20 cellular contexts compared by ENCODE assay signal in genomic region chr17:8826808-8827435, GRCh38. TPM values are rescaled to one million over a fixed set of nuclear protein-coding genes. Genes with fewer than 3 reads are reported as not detected.
DNase-seq lines count a peak whose midpoint lies in the region; ATAC-seq and TF ChIP-seq lines count a peak whose summit lies in the region.
"Had no signal": no experiment of that assay in that cellular context is flagged by ENCODE, and none has a peak within 500 bp of the region (broad histone marks: within the 10 kb centered on the region; RNA-seq: fewer than 3 reads in every experiment).

No MANE protein-coding gene starts in this region.

- intact Hi-C loops in Right ventricle myocardium superior (cut with DNase I): no loop called here
- intact Hi-C loops in vagina (cut with DNase I): no loop called here

- ATAC-seq in Right ventricle myocardium superior (ENCODE audit: poor library complexity) (no peak), left lobe of liver (no peak)
- ATAC-seq: PC-3 had no signal

- no peak overlapping the region for H3K27ac ChIP-seq in right atrium auricular region
- H3K27ac ChIP-seq in vagina: no peak overlapping the region
- H3K27ac ChIP-seq: A549, BLaER1 had no signal

- TF ChIP-seq POLR2A in vagina (IDR thresholded peaks at IDR 0.05): no peak

- H3K36me3 ChIP-seq in right atrium auricular region: no peaks in the 10 kb centered on the region
- H3K36me3 ChIP-seq in vagina: no peaks in the 10 kb centered on the region

- H3K9me3 ChIP-seq in right atrium auricular region: peaks cover 0 to 10% of the 10 kb centered on the region in 2 donors
- no peaks in the 10 kb centered on the region for H3K9me3 ChIP-seq in vagina

- TF ChIP-seq CTCF in right atrium auricular region (IDR thresholded peaks at IDR 0.05) (no peak), chondrocyte (IDR thresholded peaks at IDR 0.05) (no peak), vagina (IDR thresholded peaks at IDR 0.05) (no peak)

- H3K4me3 ChIP-seq in right atrium auricular region (no peak overlapping the region), vagina (no peak overlapping the region)
- H3K4me3 ChIP-seq: A549, BLaER1 had no signal

- DNase-seq in right atrium auricular region (ENCODE audit: low spot score) (peak; percentile 11), Right ventricle myocardium superior (no peak), chondrocyte (ENCODE audit: low spot score) (peak; percentile 77), left lobe of liver (ENCODE audit: low spot score) (peak; percentile 35), vagina (ENCODE audit: extremely low spot score in 2 of 2) (peak; percentile 47 to 89), NCI-H146 (lab: John Stamatoyannopoulos, UW) (no peak), superior temporal gyrus (ENCODE audit: extremely low spot score) (no peak), NCI-H1436 (lab: John Stamatoyannopoulos, UW) (no peak)
- DNase-seq: Calu3; CD4-positive, alpha-beta memory T cell; DMS53; H7; NCI-H187 treated with DMSO at 0.1 percent for 48 hours; NCI-H2227 treated with DMSO at 0.1 percent for 48 hours; NCI-H524; PC-3; RPMI8226; SIG-M5 had no signal

- H3K4me3 Mint-ChIP-seq in chondrocyte (ENCODE audit: unreplicated experiment): no peak overlapping the region
- H3K4me3 Mint-ChIP-seq: CD4-positive, alpha-beta memory T cell had no signal

- H3K4me1 ChIP-seq in right atrium auricular region (no peaks in the 10 kb centered on the region), vagina (no peaks in the 10 kb centered on the region)
- H3K4me1 ChIP-seq: A549, BLaER1 had no signal

- no peaks in the 10 kb centered on the region for H3K36me3 Mint-ChIP-seq in chondrocyte (ENCODE audit: low read depth)

- peaks cover 19% of the 10 kb centered on the region for H3K9me3 Mint-ChIP-seq in chondrocyte (ENCODE audit: low read depth)

- H3K27ac Mint-ChIP-seq in chondrocyte (ENCODE audit: unreplicated experiment): no peak overlapping the region

- no peaks in the 10 kb centered on the region for H3K4me1 Mint-ChIP-seq in chondrocyte (ENCODE audit: low read depth)
- H3K4me1 Mint-ChIP-seq: CD4-positive, alpha-beta memory T cell had no signal

- peaks cover 11% of the 10 kb centered on the region for H3K27me3 Mint-ChIP-seq in chondrocyte (ENCODE audit: low read depth)
- H3K27me3 Mint-ChIP-seq: CD4-positive, alpha-beta memory T cell had no signal

- H3K27me3 ChIP-seq in right atrium auricular region: no peaks in the 10 kb centered on the region
- no peaks in the 10 kb centered on the region for H3K27me3 ChIP-seq in vagina
- H3K27me3 ChIP-seq: BLaER1 had no signal

RNA-seq across cellular contexts. Expression of gene MFSD6L, which starts 27.8 kb away (rescaled TPM):
- total RNA-seq in right atrium auricular region (under 1 TPM in 1 of 2 donors, not detected in 1; 0.12 TPM), Right ventricle myocardium superior (0.11 TPM), chondrocyte (not detected in 3 replicates), left lobe of liver (not detected), vagina (not detected)
- total RNA-seq: CD4-positive, alpha-beta memory T cell; H7 had no signal

RNA-seq across cellular contexts. Expression of gene PIK3R6, which starts 40.6 kb away (rescaled TPM):
- total RNA-seq in right atrium auricular region: under 1 TPM in 1 of 2 donors, not detected in 1; 0.51 TPM
- 0.78 TPM for total RNA-seq in Right ventricle myocardium superior
- not detected in 3 replicates for total RNA-seq in chondrocyte
- total RNA-seq in left lobe of liver: 0.18 TPM
- 3.2 TPM for total RNA-seq in vagina
- total RNA-seq: Calu3, PC-3 had no signal

Comparison
In these comparisons a context has a peak if more than half of its experiments do, and no peak if none do; other contexts are left out.
1. DNase-seq: peak in right atrium auricular region (single experiment), chondrocyte (single experiment), left lobe of liver (single experiment) and vagina (2 of 2); none in Right ventricle myocardium superior (single experiment), NCI-H146 (single experiment), superior temporal gyrus (single experiment) and NCI-H1436 (single experiment).